In the genomic region with DNA sequence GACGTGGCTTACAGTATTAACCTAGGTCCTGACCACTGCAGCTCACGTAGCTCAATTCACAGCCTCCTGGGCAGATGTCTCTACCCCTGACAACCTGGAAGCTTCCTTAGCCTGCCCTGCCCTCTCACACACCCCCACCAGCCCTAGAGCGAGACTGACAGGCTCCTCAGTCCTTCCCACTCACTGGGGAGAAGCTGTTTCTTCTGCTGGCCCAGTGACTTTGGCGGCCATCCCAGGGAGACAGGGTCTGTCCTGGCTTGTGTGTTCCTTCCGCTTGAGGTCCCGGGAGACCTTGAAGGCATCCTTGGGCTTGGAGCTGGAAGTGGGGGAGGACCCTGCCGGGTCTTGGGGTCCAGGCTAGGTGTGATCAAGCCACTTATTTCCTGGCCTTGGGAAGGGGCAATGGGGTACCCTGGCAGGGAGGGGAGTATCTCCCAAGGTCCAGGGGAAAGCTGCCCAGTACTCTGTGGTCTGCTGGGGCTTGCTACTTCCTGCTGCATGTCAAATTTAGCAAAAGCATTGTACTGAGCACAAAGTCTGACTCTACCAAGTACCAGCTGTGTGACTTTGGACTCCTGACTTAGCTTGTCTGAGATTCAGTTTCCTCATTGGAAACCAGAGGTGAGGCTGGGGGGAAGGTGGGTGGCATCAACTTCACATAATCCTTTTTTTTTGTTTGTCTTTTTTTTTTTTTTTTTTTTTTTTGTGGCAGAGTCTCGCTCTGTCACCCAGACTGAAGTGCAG, we compare ENCODE assay signal across 9 cellular contexts. TPM values are rescaled to one million over a fixed set of nuclear protein-coding genes. Genes with fewer than 3 reads are reported as not detected.
DNase-seq lines count a peak whose midpoint lies in the region; ATAC-seq, FAIRE-seq and TF ChIP-seq lines count a peak whose summit lies in the region.
"Had no signal": no experiment of that assay in that cellular context is flagged by ENCODE, and none has a peak within 500 bp of the region (broad histone marks: within the 10 kb centered on the region; RNA-seq: fewer than 3 reads in every experiment).

No MANE protein-coding gene starts in this region.

- CTCF ChIA-PET in activated CD4-positive, alpha-beta T cell treated with anti-CD3 and anti-CD28 coated beads for 36 hours (lab: Charles Lee), result interaction anchor here (0.7 to 1.7 kb wide), 2 partner anchors 10 to 676 kb away, joined by 3 to 6 read pairs; partner anchors contain the start of gene SH3GLB2
- CTCF ChIA-PET in GM12878 (lab: Yijun Ruan, JAX), result interaction anchor here (0.6 to 1.8 kb wide), 6 partner anchors 9 to 587 kb away, joined by 3 to 5 read pairs (median 4); partner anchors contain the start of gene ENDOG

- TF ChIP-seq CTCF in GM12878 (IDR thresholded peaks at IDR 0.05 in 2 of 3, conservative IDR thresholded peaks at IDR 0.05 in 1 of 3; ENCODE audit: control insufficient read depth in 2 of 3, extremely low read depth in 1 of 3, insufficient read depth in 1 of 3, low read depth in 3 of 3, low read length in 3 of 3) (no peak), suprapubic skin (IDR thresholded peaks at IDR 0.05) (no peak)

- peaks cover 17% of the 10 kb centered on the region for H3K4me1 ChIP-seq in GM12878 (ENCODE audit: control insufficient read depth, insufficient read depth, low read length)
- H3K4me1 ChIP-seq in suprapubic skin, result peaks cover 25% of the 10 kb centered on the region

- no TSS peak for BruUV-seq in GM12878 (replicated peaks; lab: Mats Ljungman, UMichigan)

- H3K4me3 ChIP-seq in GM12878 (no peak overlapping the region), suprapubic skin (peak overlapping the region; percentile 81)

- SMC1A ChIA-PET in GM12878 (lab: Charles Lee; ENCODE audit: uncharacterized antibody, unreplicated experiment), result interaction anchor here (0.8 to 1.3 kb wide), 2 partner anchors 8 to 16 kb away, joined by 3 read pairs; no protein-coding TSS in a partner anchor

- ATAC-seq in activated CD4-positive, alpha-beta T cell treated with anti-CD3 and anti-CD28 coated beads for 36 hours, result no peak
- ATAC-seq in GM12878, result no peak
- peak; percentile 32 for ATAC-seq in left colon

- TF ChIP-seq POLR2A in GM12878 (IDR thresholded peaks at IDR 0.05; ENCODE audit: low read depth, low read length), result no peak
- no peak for TF ChIP-seq POLR2A in suprapubic skin (IDR thresholded peaks at IDR 0.05)

- intact Hi-C loops in activated CD4-positive, alpha-beta T cell treated with anti-CD3 and anti-CD28 coated beads for 36 hours (cut with DNase I, micrococcal nuclease), result no loop called here
- intact Hi-C loops in GM12878 (cut with micrococcal nuclease; ENCODE audit: unreplicated experiment) (no loop called here), left colon (cut with DNase I, micrococcal nuclease) (no loop called here)

- peak overlapping the region; percentile 93 for H3K4me2 ChIP-seq in GM12878 (ENCODE audit: control insufficient read depth, insufficient read depth)

- TF ChIP-seq RAD21 in GM12878 (IDR thresholded peaks at IDR 0.05; ENCODE audit: insufficient read depth, low read depth, low read length), result no peak

- peaks cover 4% of the 10 kb centered on the region for H3K36me3 Mint-ChIP-seq in activated CD4-positive, alpha-beta T cell treated with anti-CD3 and anti-CD28 coated beads for 36 hours (ENCODE audit: low read depth)

- no peak for DNase-seq in activated CD4-positive, alpha-beta T cell treated with anti-CD3 and anti-CD28 coated beads for 36 hours
- DNase-seq in activated CD4-positive, alpha-beta T cell treated with anti-CD3 and anti-CD28 coated beads, Interleukin-2, amount 50 U/mL, for 4 hours, result no peak
- DNase-seq in GM12878 (ENCODE audit: low read depth, low spot score) (no peak), left colon (peak in 1 of 2 donors; percentile 33), suprapubic skin (ENCODE audit: low spot score in 2 of 2) (no peak), cerebellum (ENCODE audit: low spot score) (no peak), cortex of kidney (lab: John Stamatoyannopoulos, UW) (no peak), AG08396 (ENCODE audit: low spot score) (no peak)
- DNase-seq: AML-193 had no signal

- no peak for FAIRE-seq in GM12878 (lab: Jason Lieb, UNC)

- peak overlapping the region; percentile 69; the same call in 1 of the 2 replicates for H3K9ac ChIP-seq in GM12878 (ENCODE audit: control insufficient read depth, insufficient read depth, low read length)

- no peak for TF ChIP-seq EP300 in GM12878 (IDR thresholded peaks at IDR 0.05; ENCODE audit: borderline replicate concordance in 1 of 2, control insufficient read depth in 1 of 2, low read depth in 2 of 2, low read length in 2 of 2)
- no peak for TF ChIP-seq EP300 in suprapubic skin (IDR thresholded peaks at IDR 0.05)

- H3K27me3 Mint-ChIP-seq in activated CD4-positive, alpha-beta T cell treated with anti-CD3 and anti-CD28 coated beads for 36 hours, result no peaks in the 10 kb centered on the region

- no peak overlapping the region for H2AFZ ChIP-seq in GM12878 (ENCODE audit: control insufficient read depth, low read depth, low read length)

- POLR2A ChIA-PET in activated CD4-positive, alpha-beta T cell treated with anti-CD3 and anti-CD28 coated beads for 36 hours (lab: Charles Lee), result interaction anchor here (0.5 kb wide), 1 partner anchor 19 kb away, joined by 4 read pairs; no protein-coding TSS in a partner anchor
- POLR2A ChIA-PET in GM12878 (lab: Charles Lee), result interaction anchor here (0.6 to 0.9 kb wide), 5 partner anchors 13 to 671 kb away, joined by 4 to 6 read pairs (median 6); no protein-coding TSS in a partner anchor

- H3K9me3 ChIP-seq in GM12878 (replicated peaks; ENCODE audit: control insufficient read depth, insufficient read depth, low read length) (no peaks in the 10 kb centered on the region), suprapubic skin (no peaks in the 10 kb centered on the region)

- H3K79me2 ChIP-seq in GM12878 (ENCODE audit: control insufficient read depth, insufficient read depth, low read length), result peaks cover 19% of the 10 kb centered on the region

- H3K27me3 ChIP-seq in GM12878 (replicated peaks in 1 of 2; ENCODE audit: control insufficient read depth in 2 of 2, insufficient read depth in 2 of 2, low read length in 1 of 2) (no peaks in the 10 kb centered on the region), suprapubic skin (no peaks in the 10 kb centered on the region)

- H3K36me3 ChIP-seq in GM12878 (ENCODE audit: control insufficient read depth in 2 of 2, insufficient read depth in 2 of 2, low read length in 1 of 2) (peaks cover 0 to 9% of the 10 kb centered on the region in 2 experiments; a peak in 3 of 4 replicates), suprapubic skin (peaks cover 26% of the 10 kb centered on the region)

- no peaks in the 10 kb centered on the region for H3K9me3 Mint-ChIP-seq in activated CD4-positive, alpha-beta T cell treated with anti-CD3 and anti-CD28 coated beads for 36 hours (ENCODE audit: low read depth)

- H3K27ac ChIP-seq in GM12878 (ENCODE audit: control insufficient read depth, insufficient read depth) (no peak overlapping the region), suprapubic skin (no peak overlapping the region)

- RAD21 ChIA-PET in GM12878 (lab: Charles Lee; ENCODE audit: unreplicated experiment), result interaction anchor here (0.7 kb wide), 1 partner anchor 73 kb away, joined by 3 read pairs; the partner anchor contains the start of gene PTPA

- peak overlapping the region; percentile 98 for H3K4me3 Mint-ChIP-seq in activated CD4-positive, alpha-beta T cell treated with anti-CD3 and anti-CD28 coated beads for 36 hours

- no peak overlapping the region for H3K27ac Mint-ChIP-seq in activated CD4-positive, alpha-beta T cell treated with anti-CD3 and anti-CD28 coated beads for 36 hours

- WGBS in GM12878 (ENCODE audit: insufficient coverage, insufficient replicate concordance, low lambda C conversion rate, missing lambda C conversion rate), result 63% methylated on average over 7 of the region's 8 CpGs
- WGBS in suprapubic skin, result 58% methylated on average over 5 of the region's 8 CpGs

- no peaks in the 10 kb centered on the region for H4K20me1 ChIP-seq in GM12878 (ENCODE audit: control insufficient read depth, insufficient read depth)

- peaks cover 27% of the 10 kb centered on the region for H3K4me1 Mint-ChIP-seq in activated CD4-positive, alpha-beta T cell treated with anti-CD3 and anti-CD28 coated beads for 36 hours

- in situ Hi-C loops in GM12878 (cut with MboI), result no loop called here

RNA-seq across cellular contexts. Expression of gene MIGA2, which starts 1.9 kb away (rescaled TPM):
- total RNA-seq in activated CD4-positive, alpha-beta T cell treated with anti-CD3 and anti-CD28 coated beads for 36 hours, result 10 to 100 TPM; 15.7 to 25.8 TPM
- total RNA-seq in GM12878 (2013; cell fraction: nucleolus; rRNA removed), result 75.6 and 86.7 TPM in 2 replicates
- total RNA-seq in GM12878 (2014; rRNA removed) (15.5 and 15.8 TPM in 2 replicates), GM12878 (2014; rRNA removed; fragmentation: Illumina TruSeq; extraction: Trizol) (7.9 and 8.1 TPM in 2 replicates), GM12878 (2021) (27.8 and 31.0 TPM in 2 replicates), left colon (10 to 100 TPM; 68.3 to 71.3 TPM), suprapubic skin (10 to 100 TPM; 28.3 to 44.3 (median 39.7) TPM), cerebellum (14.1 TPM)
- 7.5 TPM for polyA plus RNA-seq in GM12878 (2011; ENCODE audit: low read depth)
- polyA plus RNA-seq in GM12878 (2011; rRNA removed) (6.2 and 9.5 TPM in 2 replicates), GM12878 (2014; fragmentation: Illumina TruSeq; extraction: Trizol) (1.5 and 6.7 TPM in 2 replicates), GM12878 (2014; fragmentation: Nextera tagmentation; extraction: Ambion mirVana) (under 1 TPM; 0.14 to 0.77 TPM), GM12878 (2014; rRNA removed) (27.3 and 28.0 TPM in 2 replicates), GM12878 (2016; fragmentation: Nextera tagmentation; extraction: Ambion mirVana) (10 to 100 TPM; 18.2 to 21.0 TPM)
- 12.4 and 21.6 TPM in 2 replicates for polyA plus RNA-seq in GM12878 (2011; cell fraction: cytosol; rRNA removed)
- polyA plus RNA-seq in GM12878 (2011; cell fraction: nucleus; rRNA removed), result 187 and 207 TPM in 2 replicates
- 14.0 and 17.2 TPM in 2 replicates for polyA plus RNA-seq in GM12878 (2012)
- 8.4 and 17.2 TPM in 2 replicates for polyA minus RNA-seq in GM12878 (2011; rRNA and poly(A)+ RNA removed)
- 4.9 and 7.5 TPM in 2 replicates for polyA minus RNA-seq in GM12878 (2011; cell fraction: cytosol; rRNA and poly(A)+ RNA removed)
- 20.2 and 27.9 TPM in 2 replicates for polyA minus RNA-seq in GM12878 (2011; cell fraction: nucleus; rRNA and poly(A)+ RNA removed)

RNA-seq across cellular contexts. Expression of gene SH3GLB2, which starts 10.2 kb away (rescaled TPM):
- 10 to 100 TPM; 49.1 to 53.7 TPM for total RNA-seq in activated CD4-positive, alpha-beta T cell treated with anti-CD3 and anti-CD28 coated beads for 36 hours
- total RNA-seq in GM12878 (2013; cell fraction: nucleolus; rRNA removed), result 51.4 and 58.4 TPM in 2 replicates
- total RNA-seq in GM12878 (2014; rRNA removed) (38.4 and 40.2 TPM in 2 replicates), GM12878 (2014; rRNA removed; fragmentation: Illumina TruSeq; extraction: Trizol) (19.0 and 20.3 TPM in 2 replicates), GM12878 (2021) (57.8 and 59.9 TPM in 2 replicates), left colon (100 to 1,000 TPM; 158 to 169 TPM), suprapubic skin (100 to 1,000 TPM; 193 to 331 (median 258) TPM), cerebellum (36.7 TPM)
- polyA plus RNA-seq in GM12878 (2011; ENCODE audit: low read depth), result 7.0 TPM
- polyA plus RNA-seq in GM12878 (2011; rRNA removed) (17.4 and 34.8 TPM in 2 replicates), GM12878 (2014; fragmentation: Illumina TruSeq; extraction: Trizol) (7.0 and 31.5 TPM in 2 replicates), GM12878 (2014; fragmentation: Nextera tagmentation; extraction: Ambion mirVana) (1 to 10 TPM in 1 of 2 experiments, under 1 TPM in 1; 0.21 to 1.2 TPM), GM12878 (2014; rRNA removed) (58.7 and 61.3 TPM in 2 replicates), GM12878 (2016; fragmentation: Nextera tagmentation; extraction: Ambion mirVana) (10 to 100 TPM in 1 of 2 experiments, 1 to 10 TPM in 1; 5.5 to 30.1 TPM)
- polyA plus RNA-seq in GM12878 (2011; cell fraction: cytosol; rRNA removed), result 43.0 and 61.6 TPM in 2 replicates
- 314 and 330 TPM in 2 replicates for polyA plus RNA-seq in GM12878 (2011; cell fraction: nucleus; rRNA removed)
- 30.4 and 35.1 TPM in 2 replicates for polyA plus RNA-seq in GM12878 (2012)
- 16.0 and 28.9 TPM in 2 replicates for polyA minus RNA-seq in GM12878 (2011; rRNA and poly(A)+ RNA removed)
- 10.8 and 18.7 TPM in 2 replicates for polyA minus RNA-seq in GM12878 (2011; cell fraction: cytosol; rRNA and poly(A)+ RNA removed)
- 17.4 and 24.1 TPM in 2 replicates for polyA minus RNA-seq in GM12878 (2011; cell fraction: nucleus; rRNA and poly(A)+ RNA removed)

RNA-seq across cellular contexts. Expression of gene DOLPP1, which starts 42.6 kb away (rescaled TPM):
- total RNA-seq in activated CD4-positive, alpha-beta T cell treated with anti-CD3 and anti-CD28 coated beads for 36 hours, result 10 to 100 TPM; 15.1 to 16.4 TPM
- total RNA-seq in GM12878 (2013; cell fraction: nucleolus; rRNA removed), result 6.4 and 8.2 TPM in 2 replicates
- total RNA-seq in GM12878 (2014; rRNA removed) (12.6 and 13.0 TPM in 2 replicates), GM12878 (2014; rRNA removed; fragmentation: Illumina TruSeq; extraction: Trizol) (8.6 and 10.0 TPM in 2 replicates), GM12878 (2021) (15.2 TPM in 2 replicates), left colon (10 to 100 TPM; 44.4 to 53.1 TPM), suprapubic skin (10 to 100 TPM in 1 of 4 donors, 1 to 10 TPM in 3; 7.8 to 11.1 (median 9.8) TPM), cerebellum (12.0 TPM)
- polyA plus RNA-seq in GM12878 (2011; ENCODE audit: low read depth), result 3.9 TPM
- polyA plus RNA-seq in GM12878 (2011; rRNA removed) (8.0 and 13.2 TPM in 2 replicates), GM12878 (2014; fragmentation: Illumina TruSeq; extraction: Trizol) (6.6 and 13.6 TPM in 2 replicates), GM12878 (2014; fragmentation: Nextera tagmentation; extraction: Ambion mirVana) (1 to 10 TPM in 1 of 2 experiments, under 1 TPM in 1; 0.76 to 3.5 TPM), GM12878 (2014; rRNA removed) (17.4 and 19.9 TPM in 2 replicates), GM12878 (2016; fragmentation: Nextera tagmentation; extraction: Ambion mirVana) (10 to 100 TPM; 18.9 to 19.2 TPM)
- polyA plus RNA-seq in GM12878 (2011; cell fraction: cytosol; rRNA removed), result 17.8 and 22.8 TPM in 2 replicates
- 22.8 and 28.4 TPM in 2 replicates for polyA plus RNA-seq in GM12878 (2011; cell fraction: nucleus; rRNA removed)
- 5.7 and 6.6 TPM in 2 replicates for polyA plus RNA-seq in GM12878 (2012)
- 9.2 and 14.9 TPM in 2 replicates for polyA minus RNA-seq in GM12878 (2011; rRNA and poly(A)+ RNA removed)
- polyA minus RNA-seq in GM12878 (2011; cell fraction: cytosol; rRNA and poly(A)+ RNA removed), result 5.1 and 5.5 TPM in 2 replicates
- 4.4 and 7.9 TPM in 2 replicates for polyA minus RNA-seq in GM12878 (2011; cell fraction: nucleus; rRNA and poly(A)+ RNA removed)
